8 cellular contexts compared by ENCODE assay signal in genomic region chr12:132153501-132154340, GRCh38. TPM values are rescaled to one million over a fixed set of nuclear protein-coding genes. Genes with fewer than 3 reads are reported as not detected.
A peak's percentile ranks its signal among the peaks of the same experiment; 100 is the strongest.
DNase-seq lines count a peak whose midpoint lies in the region; ATAC-seq and TF ChIP-seq lines count a peak whose summit lies in the region.

No MANE protein-coding gene starts in this region.

- no peak overlapping the region for H3K27ac ChIP-seq in colonic mucosa
- H3K27ac ChIP-seq in right lobe of liver, result no peak overlapping the region

- no peaks in the 10 kb centered on the region for H3K9me3 ChIP-seq in colonic mucosa
- no peaks in the 10 kb centered on the region for H3K9me3 ChIP-seq in right lobe of liver

- TF ChIP-seq POLR2A in right lobe of liver (IDR thresholded peaks at IDR 0.05), result no peak

- peak overlapping the region; percentile 33 to 46 for H3K9ac ChIP-seq in colonic mucosa (ENCODE audit: low read depth in 2 of 2, low read length in 2 of 2)

- peak; percentile 92 for TF ChIP-seq CTCF in colonic mucosa (IDR thresholded peaks at IDR 0.05)
- TF ChIP-seq CTCF in right lobe of liver (IDR thresholded peaks at IDR 0.05), result peak; percentile 84 to 92 (median 89)

- intact Hi-C loops in colonic mucosa (cut with DNase I) (loop anchor here (2.0 to 10.0 kb wide), 3 partner anchors 65 to 461 kb away; partner anchors contain the start of genes LRCOL1 and P2RX2), right lobe of liver (cut with DNase I) (loop anchor here (10.0 kb wide), 2 partner anchors 61 to 251 kb away; no protein-coding TSS in a partner anchor)

- DNase-seq in NCI-H2081 (lab: John Stamatoyannopoulos, UW) (peak; percentile 67 to 73), NCI-H2081 treated with DMSO at 0.1 percent for 48 hours (lab: John Stamatoyannopoulos, UW) (no peak), NCI-H2227 treated with DMSO at 0.1 percent for 48 hours (lab: John Stamatoyannopoulos, UW) (peak; percentile 78), colonic mucosa (peak; percentile 50), right lobe of liver (peak in 2 of 3 donors; percentile 61 to 62)
- peak; percentile 33 to 35 for DNase-seq in activated CD4-positive, alpha-beta T cell treated with anti-CD3 and anti-CD28 coated beads for 24 hours (ENCODE audit: low read depth in 2 of 2)
- DNase-seq in stimulated activated CD4-positive, alpha-beta T cell treated with anti-CD3 and anti-CD28 coated beads, Interleukin-4, amount 100 ng/mL, for 4 hours, result peak; percentile 59 to 67

- H3K27me3 ChIP-seq in colonic mucosa (no peaks in the 10 kb centered on the region), right lobe of liver (no peaks in the 10 kb centered on the region)

- peak; percentile 72 for ATAC-seq in HG03066 (IDR thresholded peaks at IDR 0.05; ENCODE audit: low read depth, unreplicated experiment)
- peak; percentile 89 to 94 (median 94) for ATAC-seq in right lobe of liver

- 50% methylated on average over 13 of the region's 41 CpGs for WGBS in right lobe of liver (ENCODE audit: insufficient coverage, low coverage, low lambda C conversion rate, missing lambda C conversion rate)

- H3K4me3 ChIP-seq in colonic mucosa (no peak overlapping the region), right lobe of liver (no peak overlapping the region)

- no peaks in the 10 kb centered on the region for H3K4me1 ChIP-seq in colonic mucosa
- H3K4me1 ChIP-seq in right lobe of liver, result peaks cover 0 to 4% (median 0%) of the 10 kb centered on the region in 4 donors

- H3K36me3 ChIP-seq in colonic mucosa (no peaks in the 10 kb centered on the region), right lobe of liver (no peaks in the 10 kb centered on the region)

RNA-seq across cellular contexts. Expression of gene NOC4L, which starts 9.5 kb away (rescaled TPM):
- total RNA-seq in colonic mucosa (10 to 100 TPM; 12.5 to 29.7 TPM), right lobe of liver (1 to 10 TPM; 7.4 to 9.7 (median 8.3) TPM)

RNA-seq across cellular contexts. Expression of gene DDX51, which starts 9.6 kb away (rescaled TPM):
- total RNA-seq in colonic mucosa (10 to 100 TPM in 1 of 2 donors, 1 to 10 TPM in 1; 9.4 to 22.9 TPM), right lobe of liver (1 to 10 TPM; 4.2 to 9.0 (median 5.2) TPM)
